Comparison of ENCODE assay signal across 9 cellular contexts in genomic region chr22:41696714-41697113, GRCh38. TPM values are rescaled to one million over a fixed set of nuclear protein-coding genes. Genes with fewer than 3 reads are reported as not detected.
DNase-seq lines count a peak whose midpoint lies in the region; ATAC-seq and TF ChIP-seq lines count a peak whose summit lies in the region.
"Had no signal": no experiment of that assay in that cellular context is flagged by ENCODE, and none has a peak within 500 bp of the region (broad histone marks: within the 10 kb centered on the region; RNA-seq: fewer than 3 reads in every experiment).

No MANE protein-coding gene starts in this region.

- no peaks in the 10 kb centered on the region for H3K9me3 ChIP-seq in right cardiac atrium (ENCODE audit: control insufficient read depth, low read length)
- H3K9me3 ChIP-seq in upper lobe of right lung: no peaks in the 10 kb centered on the region
- H3K9me3 ChIP-seq: pancreas had no signal

- peaks cover 2% of the 10 kb centered on the region for H3K27me3 Mint-ChIP-seq in activated T-helper 2 cell treated with anti-CD3 and anti-CD28 coated beads, Interferon-gamma antibody, Interleukin-2, Interleukin-4, amounts not matched to agents 10 μg/mL and 5 μg/mL and 100 μg/mL, durations not matched to agents 14 hours and 24 hours and 36 hours (ENCODE audit: low read depth)
- H3K27me3 Mint-ChIP-seq in mesothelial cell of epicardium (ENCODE audit: low read depth): no peaks in the 10 kb centered on the region

- H3K4me1 Mint-ChIP-seq in activated T-helper 2 cell treated with anti-CD3 and anti-CD28 coated beads, Interferon-gamma antibody, Interleukin-2, Interleukin-4, amounts not matched to agents 10 μg/mL and 5 μg/mL and 100 μg/mL, durations not matched to agents 14 hours and 24 hours and 36 hours (ENCODE audit: low read depth): peaks cover 11% of the 10 kb centered on the region
- peaks cover 13% of the 10 kb centered on the region for H3K4me1 Mint-ChIP-seq in mesothelial cell of epicardium

- WGBS in right cardiac atrium: 63% methylated on average over 11 of the region's 11 CpGs

- H3K36me3 ChIP-seq in upper lobe of right lung: no peaks in the 10 kb centered on the region
- H3K36me3 ChIP-seq: pancreas had no signal

- TF ChIP-seq CTCF in mesothelial cell of epicardium (IDR thresholded peaks at IDR 0.05; ENCODE audit: unreplicated experiment) (no peak), upper lobe of right lung (IDR thresholded peaks at IDR 0.05) (no peak)

- H3K4me3 ChIP-seq in right cardiac atrium (ENCODE audit: low read length) (no peak overlapping the region), upper lobe of right lung (no peak overlapping the region)

- no peak overlapping the region for H3K4me3 Mint-ChIP-seq in activated T-helper 2 cell treated with anti-CD3 and anti-CD28 coated beads, Interferon-gamma antibody, Interleukin-2, Interleukin-4, amounts not matched to agents 10 μg/mL and 5 μg/mL and 100 μg/mL, durations not matched to agents 14 hours and 24 hours and 36 hours (ENCODE audit: low read depth)
- no peak overlapping the region for H3K4me3 Mint-ChIP-seq in mesothelial cell of epicardium

- no peaks in the 10 kb centered on the region for H3K9me3 Mint-ChIP-seq in activated T-helper 2 cell treated with anti-CD3 and anti-CD28 coated beads, Interferon-gamma antibody, Interleukin-2, Interleukin-4, amounts not matched to agents 10 μg/mL and 5 μg/mL and 100 μg/mL, durations not matched to agents 14 hours and 24 hours and 36 hours
- no peaks in the 10 kb centered on the region for H3K9me3 Mint-ChIP-seq in mesothelial cell of epicardium

- peak; percentile 8 to 15 for ATAC-seq in right cardiac atrium
- ATAC-seq in Right ventricle myocardium inferior: no peak
- ATAC-seq in upper lobe of right lung: no peak
- no peak for ATAC-seq in HG02571 (IDR thresholded peaks at IDR 0.05; ENCODE audit: unreplicated experiment)
- no peak for ATAC-seq in HG02798 (IDR thresholded peaks at IDR 0.05; ENCODE audit: poor library complexity, unreplicated experiment)
- ATAC-seq in HG03175 (IDR thresholded peaks at IDR 0.05; ENCODE audit: unreplicated experiment): no peak

- intact Hi-C loops in right cardiac atrium (cut with DNase I): loop anchor here in 3 of 4 donors (2.0 to 5.0 kb wide), 3 partner anchors 244 to 246 kb away; no protein-coding TSS in a partner anchor
- intact Hi-C loops in Right ventricle myocardium inferior (cut with DNase I): loop anchor here (1.0 to 5.0 kb wide), 2 partner anchors 106 to 245 kb away; partner anchors contain the start of gene CCDC134
- intact Hi-C loops in activated T-helper 2 cell treated with anti-CD3 and anti-CD28 coated beads, Interferon-gamma antibody, Interleukin-2, Interleukin-4, amounts not matched to agents 10 μg/mL and 5 μg/mL and 100 μg/mL, durations not matched to agents 14 hours and 24 hours and 36 hours (cut with micrococcal nuclease): loop anchor here (1.0 to 5.0 kb wide), 3 partner anchors 86 to 245 kb away; partner anchors contain the start of gene CCDC134
- intact Hi-C loops in upper lobe of right lung (cut with DNase I): no loop called here

- H3K27ac Mint-ChIP-seq in activated T-helper 2 cell treated with anti-CD3 and anti-CD28 coated beads, Interferon-gamma antibody, Interleukin-2, Interleukin-4, amounts not matched to agents 10 μg/mL and 5 μg/mL and 100 μg/mL, durations not matched to agents 14 hours and 24 hours and 36 hours: peak overlapping the region; percentile 69
- H3K27ac Mint-ChIP-seq in mesothelial cell of epicardium: peak overlapping the region; percentile 93

- DNase-seq in right cardiac atrium (no peak), Right ventricle myocardium inferior (ENCODE audit: missing footprints) (no peak), mesothelial cell of epicardium (ENCODE audit: low spot score in 2 of 2, unreplicated experiment in 2 of 2) (peak in 1 of 2 experiments; percentile 40), upper lobe of right lung (peak; percentile 54)
- no peak for DNase-seq in activated T-helper 2 cell treated with anti-CD3 and anti-CD28 coated beads, Interferon-gamma antibody, Interleukin-2, Interleukin-4, amounts not matched to agents 10 μg/mL and 5 μg/mL and 100 μg/mL, durations not matched to agents 14 hours and 24 hours and 36 hours (ENCODE audit: low spot score)

- H3K27me3 ChIP-seq in right cardiac atrium (ENCODE audit: control insufficient read depth, insufficient read depth) (no peaks in the 10 kb centered on the region), upper lobe of right lung (no peaks in the 10 kb centered on the region)
- H3K27me3 ChIP-seq: pancreas had no signal

- peaks cover 2% of the 10 kb centered on the region for H3K36me3 Mint-ChIP-seq in activated T-helper 2 cell treated with anti-CD3 and anti-CD28 coated beads, Interferon-gamma antibody, Interleukin-2, Interleukin-4, amounts not matched to agents 10 μg/mL and 5 μg/mL and 100 μg/mL, durations not matched to agents 14 hours and 24 hours and 36 hours (ENCODE audit: low read depth)
- no peaks in the 10 kb centered on the region for H3K36me3 Mint-ChIP-seq in mesothelial cell of epicardium

- H3K4me1 ChIP-seq in right cardiac atrium (ENCODE audit: control insufficient read depth, insufficient read depth, low read length) (no peaks in the 10 kb centered on the region), upper lobe of right lung (peaks cover 9% of the 10 kb centered on the region)

- H3K27ac ChIP-seq in right cardiac atrium (ENCODE audit: low read length): no peak overlapping the region
- no peak overlapping the region for H3K27ac ChIP-seq in upper lobe of right lung

RNA-seq across cellular contexts. Expression of gene MEI1, which starts 2.6 kb away (rescaled TPM):
- 1 to 10 TPM in 2 of 4 donors, under 1 TPM in 2; 0.64 to 1.3 (median 1.1) TPM for total RNA-seq in right cardiac atrium
- 0.34 TPM for polyA plus RNA-seq in right cardiac atrium
- 0.41 TPM for total RNA-seq in Right ventricle myocardium inferior
- total RNA-seq in activated T-helper 2 cell treated with anti-CD3 and anti-CD28 coated beads, Interferon-gamma antibody, Interleukin-2, Interleukin-4, amounts not matched to agents 10 μg/mL and 5 μg/mL and 100 μg/mL, durations not matched to agents 14 hours and 24 hours and 36 hours: 24.6 and 26.1 TPM in 2 replicates
- total RNA-seq in mesothelial cell of epicardium: 0.38 to 2.1 TPM (median 1.3 TPM) in 3 replicates
- total RNA-seq in upper lobe of right lung: 2.3 TPM

RNA-seq across cellular contexts. Expression of gene SNU13, which starts 8.0 kb away (rescaled TPM):
- total RNA-seq in right cardiac atrium: 100 to 1,000 TPM; 195 to 233 (median 216) TPM
- 246 TPM for polyA plus RNA-seq in right cardiac atrium
- total RNA-seq in Right ventricle myocardium inferior: 216 TPM
- 270 and 284 TPM in 2 replicates for total RNA-seq in activated T-helper 2 cell treated with anti-CD3 and anti-CD28 coated beads, Interferon-gamma antibody, Interleukin-2, Interleukin-4, amounts not matched to agents 10 μg/mL and 5 μg/mL and 100 μg/mL, durations not matched to agents 14 hours and 24 hours and 36 hours
- total RNA-seq in mesothelial cell of epicardium: 110 to 116 TPM (median 115 TPM) in 3 replicates
- 111 TPM for total RNA-seq in upper lobe of right lung

Comparison
In these comparisons a context has a peak if more than half of its experiments do, and no peak if none do; other contexts are left out.
1. ATAC-seq: peak in right cardiac atrium (2 of 2); none in Right ventricle myocardium inferior (single experiment), upper lobe of right lung (single experiment), HG02571 (single experiment), HG02798 (single experiment) and HG03175 (single experiment).